11 cellular contexts compared by ENCODE assay signal in the genomic region with DNA sequence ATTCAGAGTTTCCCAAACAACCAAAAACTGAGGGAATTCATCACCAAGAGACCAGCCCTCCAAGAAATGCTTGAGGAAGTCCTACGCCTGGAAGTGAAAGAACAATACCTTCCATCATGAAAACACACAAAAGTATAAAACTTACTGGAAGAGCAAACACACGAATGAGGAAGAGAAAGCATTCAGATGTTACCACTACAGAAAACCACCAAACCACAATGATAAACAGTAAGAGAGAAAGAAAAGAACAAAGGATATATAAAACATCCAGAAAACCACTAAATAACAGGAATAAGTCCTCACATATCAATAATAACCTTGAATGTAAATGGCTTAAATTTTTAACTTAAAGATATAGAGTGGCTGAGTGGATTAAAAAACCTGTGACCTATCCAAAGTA. TPM values are rescaled to one million over a fixed set of nuclear protein-coding genes. Genes with fewer than 3 reads are reported as not detected.
A peak's percentile ranks its signal among the peaks of the same experiment; 100 is the strongest.
DNase-seq lines count a peak whose midpoint lies in the region; ATAC-seq and TF ChIP-seq lines count a peak whose summit lies in the region.
"Had no signal": no experiment of that assay in that cellular context is flagged by ENCODE, and none has a peak within 500 bp of the region (broad histone marks: within the 10 kb centered on the region; RNA-seq: fewer than 3 reads in every experiment).

No MANE protein-coding gene starts in this region.

- no peaks in the 10 kb centered on the region for H3K27me3 Mint-ChIP-seq in chondrocyte (ENCODE audit: low read depth)
- peaks cover 54 to 85% (median 59%) of the 10 kb centered on the region in 3 donors for H3K27me3 Mint-ChIP-seq in CD14-positive monocyte (ENCODE audit: low read depth in 3 of 3)

- intact Hi-C loops in CD14-positive monocyte (cut with micrococcal nuclease), result no loop called here

- peaks cover 79% of the 10 kb centered on the region for H3K4me1 Mint-ChIP-seq in chondrocyte (ENCODE audit: low read depth)
- peaks cover 15% of the 10 kb centered on the region for H3K4me1 Mint-ChIP-seq in CD14-positive monocyte
- H3K4me1 Mint-ChIP-seq: nephron progenitor cell had no signal

- DNase-seq in EL (peak; percentile 33), LHCN-M2 (ENCODE audit: low read depth) (peak; percentile 61), chondrocyte (ENCODE audit: low spot score) (no peak), T1000 (lab: John Stamatoyannopoulos, UW) (no peak), CD14-positive monocyte (ENCODE audit: low spot score) (no peak)
- no peak for DNase-seq in stimulated activated CD4-positive, alpha-beta T cell treated with anti-CD3 and anti-CD28 coated beads, Interleukin-4, amount 100 ng/mL, for 24 hours
- DNase-seq: nephron progenitor cell; stimulated activated CD4-positive, alpha-beta T cell treated with anti-CD3 and anti-CD28 coated beads, Interleukin-2, amount 100 ng/mL, for 48 hours; testis had no signal

- peaks cover 24% of the 10 kb centered on the region for H3K36me3 Mint-ChIP-seq in chondrocyte (ENCODE audit: low read depth)
- H3K36me3 Mint-ChIP-seq in CD14-positive monocyte, result peaks cover 0 to 8% of the 10 kb centered on the region in 2 donors

- H3K9me3 Mint-ChIP-seq in chondrocyte (ENCODE audit: low read depth) (peaks cover 15% of the 10 kb centered on the region), CD14-positive monocyte (peaks cover 12 to 23% (median 17%) of the 10 kb centered on the region in 7 donors)

- ATAC-seq in GM21717 (IDR thresholded peaks at IDR 0.05; ENCODE audit: unreplicated experiment) (peak; percentile 70), HG02981 (IDR thresholded peaks at IDR 0.05; ENCODE audit: unreplicated experiment) (no peak)

- TF ChIP-seq CTCF in chondrocyte (IDR thresholded peaks at IDR 0.05) (no peak), CD14-positive monocyte (IDR thresholded peaks at IDR 0.05) (no peak)

- H3K4me3 Mint-ChIP-seq in chondrocyte (ENCODE audit: unreplicated experiment) (no peak overlapping the region), CD14-positive monocyte (peak overlapping the region in 1 of 2 donors; percentile 67)
- H3K4me3 Mint-ChIP-seq: nephron progenitor cell had no signal

- H3K27ac Mint-ChIP-seq in chondrocyte (ENCODE audit: unreplicated experiment) (peak overlapping the region; percentile 84), CD14-positive monocyte (no peak overlapping the region)
- H3K27ac Mint-ChIP-seq: nephron progenitor cell had no signal

RNA-seq across cellular contexts. Expression of gene BCL10, which starts 58.5 kb away (rescaled TPM):
- total RNA-seq in LHCN-M2 (2014; rRNA removed) (29.0 and 31.7 TPM in 2 replicates), chondrocyte (21.9 to 26.5 TPM (median 24.9 TPM) in 3 replicates)
- polyA plus RNA-seq in LHCN-M2 (2012), result 10.1 TPM
- polyA plus RNA-seq in CD14-positive monocyte, result 10 to 100 TPM; 26.9 to 27.9 TPM

Comparison
In these comparisons a context has a peak if more than half of its experiments do, and no peak if none do; other contexts are left out.
1. DNase-seq: peak in EL (single experiment) and LHCN-M2 (single experiment); none in chondrocyte (single experiment), stimulated activated CD4-positive, alpha-beta T cell treated with anti-CD3 and anti-CD28 coated beads, Interleukin-4, amount 100 ng/mL, for 24 hours (single experiment), T1000 (single experiment) and CD14-positive monocyte (single experiment).